Comparison of ENCODE assay signal across 8 cellular contexts in the genomic region with DNA sequence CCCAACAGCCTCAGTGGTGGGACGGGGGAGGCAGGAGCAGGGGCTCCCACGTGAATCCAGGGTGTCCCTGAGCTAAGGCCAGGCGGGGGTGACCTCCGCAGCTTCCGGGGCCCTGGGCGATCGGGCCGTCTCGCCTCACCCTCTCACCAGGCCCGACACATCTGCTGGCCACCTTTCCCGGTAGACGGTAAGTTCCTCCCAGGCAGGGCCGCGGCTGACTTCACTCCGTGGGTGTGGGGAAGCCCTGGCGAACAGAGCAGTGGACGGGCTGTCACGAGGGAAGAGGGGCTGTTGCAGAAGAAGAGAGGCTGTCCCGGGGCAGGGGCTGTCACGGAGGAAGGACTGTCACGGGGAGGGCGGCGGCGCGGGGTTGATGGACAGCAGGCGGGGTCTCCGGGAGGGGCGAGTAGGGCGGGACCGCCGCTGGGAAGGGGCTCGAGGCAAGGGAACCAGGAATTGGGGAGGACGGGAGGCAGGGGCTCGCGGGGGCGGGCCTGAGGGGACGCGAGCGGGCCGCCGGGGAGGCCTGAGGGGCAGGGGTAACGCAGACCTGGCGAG. TPM values are rescaled to one million over a fixed set of nuclear protein-coding genes. Genes with fewer than 3 reads are reported as not detected.
DNase-seq lines count a peak whose midpoint lies in the region; ATAC-seq and TF ChIP-seq lines count a peak whose summit lies in the region.

No MANE protein-coding gene starts in this region.

- no peaks in the 10 kb centered on the region for H3K36me3 Mint-ChIP-seq in activated naive CD4-positive, alpha-beta T cell treated with anti-CD3 and anti-CD28 coated beads, Interleukin-2, amount 50 U/mL, for 24 hours

- no peak for DNase-seq in activated naive CD4-positive, alpha-beta T cell treated with Interleukin-2 at 50 U/mL for 16 hours
- no peak for DNase-seq in Jurkat, Clone E6-1 (ENCODE audit: low read depth, low spot score)
- no peak for DNase-seq in brain microvascular endothelial cell
- peak in 1 of 3 donors; percentile 66 for DNase-seq in mucosa of descending colon
- DNase-seq in NCI-H510A treated with DMSO at 0.1 percent for 48 hours (lab: John Stamatoyannopoulos, UW), result no peak
- DNase-seq in NCI-H1048 (lab: John Stamatoyannopoulos, UW), result no peak
- no peak for DNase-seq in T-helper 9 cell

- peak overlapping the region; percentile 82 for H3K4me3 ChIP-seq in Jurkat, Clone E6-1 (ENCODE audit: low read length)
- peak overlapping the region; percentile 74 for H3K4me3 ChIP-seq in brain microvascular endothelial cell (ENCODE audit: low read depth, low read length)
- peak overlapping the region; percentile 24 for H3K4me3 ChIP-seq in mucosa of descending colon

- no peak overlapping the region for H3K27ac Mint-ChIP-seq in activated naive CD4-positive, alpha-beta T cell treated with anti-CD3 and anti-CD28 coated beads, Interleukin-2, amount 50 U/mL, for 24 hours

- H3K9me3 ChIP-seq in mucosa of descending colon, result no peaks in the 10 kb centered on the region

- peaks cover 16% of the 10 kb centered on the region for H3K4me1 Mint-ChIP-seq in activated naive CD4-positive, alpha-beta T cell treated with anti-CD3 and anti-CD28 coated beads, Interleukin-2, amount 50 U/mL, for 24 hours

- no peak overlapping the region for H3K27ac ChIP-seq in brain microvascular endothelial cell

- no peaks in the 10 kb centered on the region for H3K9me3 Mint-ChIP-seq in activated naive CD4-positive, alpha-beta T cell treated with anti-CD3 and anti-CD28 coated beads, Interleukin-2, amount 50 U/mL, for 24 hours

- H3K4me1 ChIP-seq in mucosa of descending colon (ENCODE audit: low read depth), result peaks cover 26% of the 10 kb centered on the region

- TF ChIP-seq CTCF in brain microvascular endothelial cell (IDR thresholded peaks at IDR 0.05; ENCODE audit: low read depth, low read length, missing control alignments) (no peak), mucosa of descending colon (IDR thresholded peaks at IDR 0.05) (no peak)

- no peaks in the 10 kb centered on the region for H3K27me3 Mint-ChIP-seq in activated naive CD4-positive, alpha-beta T cell treated with anti-CD3 and anti-CD28 coated beads, Interleukin-2, amount 50 U/mL, for 24 hours

- H3K27me3 ChIP-seq in brain microvascular endothelial cell (replicated peaks), result no peaks in the 10 kb centered on the region

- H3K36me3 ChIP-seq in brain microvascular endothelial cell (replicated peaks) (no peaks in the 10 kb centered on the region), mucosa of descending colon (ENCODE audit: low read depth) (no peaks in the 10 kb centered on the region)

- in situ Hi-C loops in brain microvascular endothelial cell (cut with HindIII; ENCODE audit: low pct_ligation_motif_present, low sequenced_read_pairs), result no loop called here

- ATAC-seq in mucosa of descending colon, result peak; percentile 5

- intact Hi-C loops in mucosa of descending colon (cut with DNase I, micrococcal nuclease), result no loop called here

- H3K4me3 Mint-ChIP-seq in activated naive CD4-positive, alpha-beta T cell treated with anti-CD3 and anti-CD28 coated beads, Interleukin-2, amount 50 U/mL, for 24 hours, result peak overlapping the region; percentile 74

RNA-seq across cellular contexts. Expression of a gene that starts 0.5 kb away (rescaled TPM):
- polyA plus RNA-seq in Jurkat, Clone E6-1 (2012; ENCODE audit: insufficient read depth, insufficient read length), result 147 TPM
- total RNA-seq in mucosa of descending colon, result 10 to 100 TPM in 1 of 3 donors, 1 to 10 TPM in 2; 3.1 to 20.0 (median 6.9) TPM

RNA-seq across cellular contexts. Expression of a gene that starts 10.6 kb away (rescaled TPM):
- 33.2 TPM for polyA plus RNA-seq in Jurkat, Clone E6-1 (2012; ENCODE audit: insufficient read depth, insufficient read length)
- 10 to 100 TPM in 1 of 3 donors, 1 to 10 TPM in 2; 4.2 to 16.1 (median 8.0) TPM for total RNA-seq in mucosa of descending colon

RNA-seq across cellular contexts. Expression of a gene that starts 15.7 kb away (rescaled TPM):
- 0.82 TPM for polyA plus RNA-seq in Jurkat, Clone E6-1 (2012; ENCODE audit: insufficient read depth, insufficient read length)
- 1 to 10 TPM in 2 of 3 donors, under 1 TPM in 1; 0.22 to 1.7 (median 1.3) TPM for total RNA-seq in mucosa of descending colon

RNA-seq across cellular contexts. Expression of a gene that starts 33.0 kb away (rescaled TPM):
- polyA plus RNA-seq in Jurkat, Clone E6-1 (2012; ENCODE audit: insufficient read depth, insufficient read length), result not detected
- total RNA-seq in mucosa of descending colon, result under 1 TPM; 0.14 to 0.61 (median 0.47) TPM

RNA-seq across cellular contexts. Expression of a gene that starts 38.2 kb away (rescaled TPM):
- not detected for polyA plus RNA-seq in Jurkat, Clone E6-1 (2012; ENCODE audit: insufficient read depth, insufficient read length)
- total RNA-seq in mucosa of descending colon, result not detected

Comparison
In these comparisons a context has a peak if more than half of its experiments do, and no peak if none do; other contexts are left out.
1. H3K4me3 ChIP-seq: peak in every context shown above with its lines; median percentile 82 in Jurkat, Clone E6-1; 74 in brain microvascular endothelial cell; 24 in mucosa of descending colon.